ENCODE assay signal across 8 cellular contexts in genomic region chr3:27666708-27667107, GRCh38. TPM values are rescaled to one million over a fixed set of nuclear protein-coding genes. Genes with fewer than 3 reads are reported as not detected.
DNase-seq lines count a peak whose midpoint lies in the region; ATAC-seq and TF ChIP-seq lines count a peak whose summit lies in the region.

No MANE protein-coding gene starts in this region.

- no peaks in the 10 kb centered on the region for H3K27me3 Mint-ChIP-seq in activated naive CD4-positive, alpha-beta T cell treated with anti-CD3 and anti-CD28 coated beads, Interleukin-2, amount 10 ng/mL, durations not matched to agents 7 days and 5 days
- no peaks in the 10 kb centered on the region for H3K27me3 Mint-ChIP-seq in activated T-helper 17 cell treated with anti-CD3 and anti-CD28 coated beads, Interleukin-2, amount 50 U/mL, for 72 hours

- CTCF ChIA-PET in activated naive CD4-positive, alpha-beta T cell treated with anti-CD3 and anti-CD28 coated beads, Interleukin-2, amount 10 ng/mL, durations not matched to agents 7 days and 5 days (lab: Charles Lee), result interaction anchor here (1.0 to 1.1 kb wide), 2 partner anchors 60 to 103 kb away, joined by 3 to 5 read pairs; no protein-coding TSS in a partner anchor

- no peaks in the 10 kb centered on the region for H3K36me3 Mint-ChIP-seq in activated naive CD4-positive, alpha-beta T cell treated with anti-CD3 and anti-CD28 coated beads, Interleukin-2, amount 10 ng/mL, durations not matched to agents 7 days and 5 days
- H3K36me3 Mint-ChIP-seq in activated T-helper 17 cell treated with anti-CD3 and anti-CD28 coated beads, Interleukin-2, amount 50 U/mL, for 72 hours (ENCODE audit: low read depth), result no peaks in the 10 kb centered on the region

- no peaks in the 10 kb centered on the region for H3K27me3 ChIP-seq in left ventricle myocardium inferior (ENCODE audit: low read depth)

- TF ChIP-seq CTCF in left ventricle myocardium inferior (IDR thresholded peaks at IDR 0.05; ENCODE audit: borderline replicate concordance), result no peak
- peak; percentile 8 for TF ChIP-seq CTCF in retinal pigment epithelial cell (conservative IDR thresholded peaks at IDR 0.05; ENCODE audit: low read depth, low read length)

- no peaks in the 10 kb centered on the region for H3K9me3 ChIP-seq in left ventricle myocardium inferior (replicated peaks)

- no peaks in the 10 kb centered on the region for H3K9me3 Mint-ChIP-seq in activated naive CD4-positive, alpha-beta T cell treated with anti-CD3 and anti-CD28 coated beads, Interleukin-2, amount 10 ng/mL, durations not matched to agents 7 days and 5 days
- no peaks in the 10 kb centered on the region for H3K9me3 Mint-ChIP-seq in activated T-helper 17 cell treated with anti-CD3 and anti-CD28 coated beads, Interleukin-2, amount 50 U/mL, for 72 hours

- no peaks in the 10 kb centered on the region for H3K36me3 ChIP-seq in left ventricle myocardium inferior

- ATAC-seq in activated T-helper 17 cell treated with anti-CD3 and anti-CD28 coated beads, Interleukin-2, amount 50 U/mL, for 72 hours (replicated peaks), result no peak
- ATAC-seq in HG02852 (IDR thresholded peaks at IDR 0.05; ENCODE audit: unreplicated experiment), result no peak

- no peak overlapping the region for H3K4me3 Mint-ChIP-seq in activated naive CD4-positive, alpha-beta T cell treated with anti-CD3 and anti-CD28 coated beads, Interleukin-2, amount 10 ng/mL, durations not matched to agents 7 days and 5 days
- H3K4me3 Mint-ChIP-seq in activated T-helper 17 cell treated with anti-CD3 and anti-CD28 coated beads, Interleukin-2, amount 50 U/mL, for 72 hours, result peak overlapping the region; percentile 17

- H3K4me1 ChIP-seq in left ventricle myocardium inferior, result peaks cover 8% of the 10 kb centered on the region

- peak overlapping the region; percentile 73 for H3K27ac Mint-ChIP-seq in activated naive CD4-positive, alpha-beta T cell treated with anti-CD3 and anti-CD28 coated beads, Interleukin-2, amount 10 ng/mL, durations not matched to agents 7 days and 5 days
- peak overlapping the region; percentile 48 for H3K27ac Mint-ChIP-seq in activated T-helper 17 cell treated with anti-CD3 and anti-CD28 coated beads, Interleukin-2, amount 50 U/mL, for 72 hours

- intact Hi-C loops in left ventricle myocardium inferior (cut with micrococcal nuclease), result no loop called here

- no peak overlapping the region for H3K27ac ChIP-seq in left ventricle myocardium inferior (replicated peaks)

- peak; percentile 43 for DNase-seq in activated naive CD4-positive, alpha-beta T cell treated with anti-CD3 and anti-CD28 coated beads, Interleukin-2, amount 10 ng/mL, durations not matched to agents 7 days and 5 days
- DNase-seq in activated naive CD4-positive, alpha-beta T cell treated with Interleukin-2 at 50 U/mL for 16 hours, result no peak
- DNase-seq in Jurkat, Clone E6-1 (ENCODE audit: low read depth, low spot score), result peak; percentile 12
- DNase-seq in left ventricle myocardium inferior (peak; percentile 56), retinal pigment epithelial cell (ENCODE audit: low read depth) (no peak)
- no peak for DNase-seq in effector CD4-positive, alpha-beta T cell

- H3K4me3 ChIP-seq in Jurkat, Clone E6-1 (ENCODE audit: low read length), result no peak overlapping the region
- H3K4me3 ChIP-seq in left ventricle myocardium inferior (no peak overlapping the region), retinal pigment epithelial cell (ENCODE audit: low read length) (no peak overlapping the region)

- H3K4me1 Mint-ChIP-seq in activated naive CD4-positive, alpha-beta T cell treated with anti-CD3 and anti-CD28 coated beads, Interleukin-2, amount 10 ng/mL, durations not matched to agents 7 days and 5 days, result peaks cover 15% of the 10 kb centered on the region
- H3K4me1 Mint-ChIP-seq in activated T-helper 17 cell treated with anti-CD3 and anti-CD28 coated beads, Interleukin-2, amount 50 U/mL, for 72 hours, result peaks cover 9% of the 10 kb centered on the region

RNA-seq across cellular contexts. Expression of gene EOMES, which starts 55.4 kb away (rescaled TPM):
- polyA plus RNA-seq in Jurkat, Clone E6-1 (2012; ENCODE audit: insufficient read depth, insufficient read length), result 3.5 TPM
- under 1 TPM; 0.11 to 0.32 TPM for total RNA-seq in activated T-helper 17 cell treated with anti-CD3 and anti-CD28 coated beads, Interleukin-2, amount 50 U/mL, for 72 hours
- total RNA-seq in left ventricle myocardium inferior, result 0.14 TPM

Comparison
In these comparisons a context has a peak if more than half of its experiments do, and no peak if none do; other contexts are left out.
1. DNase-seq: peak in activated naive CD4-positive, alpha-beta T cell treated with anti-CD3 and anti-CD28 coated beads, Interleukin-2, amount 10 ng/mL, durations not matched to agents 7 days and 5 days (single experiment), Jurkat, Clone E6-1 (single experiment) and left ventricle myocardium inferior (single experiment); none in activated naive CD4-positive, alpha-beta T cell treated with Interleukin-2 at 50 U/mL for 16 hours (single experiment), retinal pigment epithelial cell (single experiment) and effector CD4-positive, alpha-beta T cell (single experiment).